ENCODE assay signal across 21 cellular contexts in genomic region chr9:98226516-98226915, GRCh38. TPM values are rescaled to one million over a fixed set of nuclear protein-coding genes. Genes with fewer than 3 reads are reported as not detected.
DNase-seq lines count a peak whose midpoint lies in the region; ATAC-seq, FAIRE-seq and TF ChIP-seq lines count a peak whose summit lies in the region.
"Had no signal": no experiment of that assay in that cellular context is flagged by ENCODE, and none has a peak within 500 bp of the region (broad histone marks: within the 10 kb centered on the region; RNA-seq: fewer than 3 reads in every experiment).

No MANE protein-coding gene starts in this region.

- no peaks in the 10 kb centered on the region for H4K20me1 ChIP-seq in osteoblast (ENCODE audit: insufficient read depth, low read length)

- H3K27ac ChIP-seq in SJCRH30 (peak overlapping the region; percentile 47), osteoblast (ENCODE audit: low read depth, low read length) (peak overlapping the region; percentile 96)
- H3K27ac ChIP-seq: coronary artery had no signal

- H3K27me3 ChIP-seq in SJCRH30 (no peaks in the 10 kb centered on the region), osteoblast (ENCODE audit: insufficient read depth, low read length) (no peaks in the 10 kb centered on the region)

- no peaks in the 10 kb centered on the region for H3K9me3 ChIP-seq in SJCRH30 (replicated peaks)
- H3K9me3 ChIP-seq in osteoblast (ENCODE audit: low read depth, low read length): no peaks in the 10 kb centered on the region

- H3K4me3 ChIP-seq in AG10803 (ENCODE audit: low read length) (no peak overlapping the region), SJCRH30 (no peak overlapping the region), fibroblast of pulmonary artery (replicated peaks; ENCODE audit: low read depth, low read length) (no peak overlapping the region), osteoblast (ENCODE audit: insufficient read depth, low read length) (no peak overlapping the region)
- H3K4me3 ChIP-seq: coronary artery had no signal

- H3K36me3 Mint-ChIP-seq in CD14-positive monocyte: peaks cover 82 to 97% of the 10 kb centered on the region in 2 donors
- H3K36me3 Mint-ChIP-seq: natural killer cell treated with Interleukin-12 subunit alpha and Interleukin-12 subunit beta and Interleukin-15 and Interleukin-18, amount 100 ng/mL, for 72 hours had no signal

- H3K4me1 ChIP-seq in SJCRH30 (peaks cover 47% of the 10 kb centered on the region), osteoblast (ENCODE audit: insufficient read depth, low read length) (peaks cover 33% of the 10 kb centered on the region)

- no peak overlapping the region for H2AFZ ChIP-seq in osteoblast (ENCODE audit: low read length)

- no peak for FAIRE-seq in urothelium cell line (lab: Jason Lieb, UNC)
- FAIRE-seq: endothelial cell of umbilical vein had no signal

- DNase-seq in AG10803 (ENCODE audit: low read depth) (peak; percentile 43), SJCRH30 (no peak), fibroblast of pulmonary artery (ENCODE audit: low read depth) (peak; percentile 17), osteoblast (ENCODE audit: insufficient read length, low spot score, missing footprints) (no peak), urothelium cell line (ENCODE audit: low spot score) (no peak), CD14-positive monocyte (ENCODE audit: low spot score) (no peak), amygdala (lab: John Stamatoyannopoulos, UW) (no peak)
- DNase-seq: ACHN; activated CD4-positive, alpha-beta T cell treated with anti-CD3 and anti-CD28 coated beads, Interleukin-2, amount 10 ng/mL, durations not matched to agents 24 days and 14 days; activated CD8-positive, alpha-beta memory T cell treated with anti-CD3 and anti-CD28 coated beads, Interleukin-2, amount 50 U/mL, for 4 hours; activated gamma-delta T cell; anterior cingulate cortex; immature natural killer cell; NCI-H1092 treated with DMSO at 0.1 percent for 48 hours; NCI-H526; stimulated activated naive CD8-positive, alpha-beta T cell treated with anti-CD3 and anti-CD28 coated beads, Interleukin-15, amount 100 ng/mL, for 72 hours had no signal

- TF ChIP-seq CTCF in AG10803 (conservative IDR thresholded peaks at IDR 0.05; ENCODE audit: low read length) (no peak), fibroblast of pulmonary artery (IDR thresholded peaks at IDR 0.05; ENCODE audit: low read length, missing control alignments) (no peak), osteoblast (IDR thresholded peaks at IDR 0.05; ENCODE audit: extremely low read depth, low read depth, low read length) (no peak), CD14-positive monocyte (IDR thresholded peaks at IDR 0.05) (no peak)

- intact Hi-C loops in CD14-positive monocyte (cut with micrococcal nuclease): no loop called here

- no peak overlapping the region for H3K4me3 Mint-ChIP-seq in CD14-positive monocyte
- H3K4me3 Mint-ChIP-seq: activated CD4-positive, alpha-beta T cell treated with anti-CD3 and anti-CD28 coated beads, Interleukin-2, amount 10 ng/mL, durations not matched to agents 24 days and 14 days; immature natural killer cell; natural killer cell treated with Interleukin-12 subunit alpha and Interleukin-12 subunit beta and Interleukin-15 and Interleukin-18, amount 100 ng/mL, for 72 hours; stimulated activated naive CD8-positive, alpha-beta T cell treated with anti-CD3 and anti-CD28 coated beads, Interleukin-15, amount 100 ng/mL, for 72 hours had no signal

- no peak for ATAC-seq in GM21825 (IDR thresholded peaks at IDR 0.05; ENCODE audit: unreplicated experiment)
- ATAC-seq: natural killer cell treated with Interleukin-12 subunit alpha and Interleukin-12 subunit beta and Interleukin-15 and Interleukin-18, amount 100 ng/mL, for 72 hours; SK-N-SH treated with all-trans-retinoic acid at 6 μM for 48 hours; stimulated activated naive CD8-positive, alpha-beta T cell treated with anti-CD3 and anti-CD28 coated beads, Interleukin-15, amount 100 ng/mL, for 72 hours had no signal

- H3K36me3 ChIP-seq in SJCRH30 (no peaks in the 10 kb centered on the region; the same call in 1 of the 2 replicates), osteoblast (ENCODE audit: insufficient read depth, low read length) (peaks cover 80% of the 10 kb centered on the region)

- H3K4me2 ChIP-seq in osteoblast (ENCODE audit: insufficient read depth, low read length): no peak overlapping the region

- peaks cover 19% of the 10 kb centered on the region for H3K79me2 ChIP-seq in osteoblast (ENCODE audit: insufficient read depth, low read length)

- peaks cover 0 to 1% (median 0%) of the 10 kb centered on the region in 3 donors for H3K27me3 Mint-ChIP-seq in CD14-positive monocyte (ENCODE audit: low read depth in 3 of 3)
- H3K27me3 Mint-ChIP-seq: activated CD4-positive, alpha-beta T cell treated with anti-CD3 and anti-CD28 coated beads, Interleukin-2, amount 10 ng/mL, durations not matched to agents 24 days and 14 days; natural killer cell treated with Interleukin-12 subunit alpha and Interleukin-12 subunit beta and Interleukin-15 and Interleukin-18, amount 100 ng/mL, for 72 hours; stimulated activated naive CD8-positive, alpha-beta T cell treated with anti-CD3 and anti-CD28 coated beads, Interleukin-15, amount 100 ng/mL, for 72 hours had no signal

- peaks cover 17% of the 10 kb centered on the region for H3K4me1 Mint-ChIP-seq in CD14-positive monocyte
- H3K4me1 Mint-ChIP-seq: immature natural killer cell; stimulated activated naive CD8-positive, alpha-beta T cell treated with anti-CD3 and anti-CD28 coated beads, Interleukin-15, amount 100 ng/mL, for 72 hours had no signal

- peak overlapping the region in 1 of 7 donors; percentile 30 for H3K27ac Mint-ChIP-seq in CD14-positive monocyte
- H3K27ac Mint-ChIP-seq: activated CD4-positive, alpha-beta T cell treated with anti-CD3 and anti-CD28 coated beads, Interleukin-2, amount 10 ng/mL, durations not matched to agents 24 days and 14 days; immature natural killer cell; natural killer cell treated with Interleukin-12 subunit alpha and Interleukin-12 subunit beta and Interleukin-15 and Interleukin-18, amount 100 ng/mL, for 72 hours; stimulated activated naive CD8-positive, alpha-beta T cell treated with anti-CD3 and anti-CD28 coated beads, Interleukin-15, amount 100 ng/mL, for 72 hours had no signal

- H3K9me3 Mint-ChIP-seq in CD14-positive monocyte: no peaks in the 10 kb centered on the region
- H3K9me3 Mint-ChIP-seq: activated CD4-positive, alpha-beta T cell treated with anti-CD3 and anti-CD28 coated beads, Interleukin-2, amount 10 ng/mL, durations not matched to agents 24 days and 14 days; immature natural killer cell; natural killer cell treated with Interleukin-12 subunit alpha and Interleukin-12 subunit beta and Interleukin-15 and Interleukin-18, amount 100 ng/mL, for 72 hours; stimulated activated naive CD8-positive, alpha-beta T cell treated with anti-CD3 and anti-CD28 coated beads, Interleukin-15, amount 100 ng/mL, for 72 hours had no signal

RNA-seq across cellular contexts. Expression of gene TBC1D2, which starts 28.9 kb away (rescaled TPM):
- 1.4 and 1.8 TPM in 2 replicates for total RNA-seq in SJCRH30 (2014; rRNA removed; shearing (Covaris generic))
- total RNA-seq in osteoblast: 114 and 128 TPM in 2 replicates
- 10 to 100 TPM; 23.2 to 34.4 TPM for polyA plus RNA-seq in CD14-positive monocyte

RNA-seq across cellular contexts. Expression of gene CORO2A, which starts 34.1 kb away (rescaled TPM):
- total RNA-seq in SJCRH30 (2014; rRNA removed; shearing (Covaris generic)): 0.55 and 0.61 TPM in 2 replicates
- total RNA-seq in osteoblast: 0.29 and 0.72 TPM in 2 replicates
- 1 to 10 TPM; 2.1 to 3.5 TPM for polyA plus RNA-seq in CD14-positive monocyte

Comparison
In these comparisons a context has a peak if more than half of its experiments do, and no peak if none do; other contexts are left out.
1. DNase-seq: peak in AG10803 (single experiment) and fibroblast of pulmonary artery (single experiment); none in SJCRH30 (0 of 2), osteoblast (single experiment), urothelium cell line (single experiment), CD14-positive monocyte (single experiment) and amygdala (0 of 56).
2. RNA of gene TBC1D2, which starts 28.9 kb away (total RNA-seq): 114 to 128 TPM in osteoblast; 1.4 to 1.8 TPM in SJCRH30; every median in the first group is over 10 times any median in the second.